In genomic region chr7:17357952-17358351, GRCh38 we compare ENCODE assay signal across 19 cellular contexts.
"Had no signal": no experiment of that assay in that cellular context is flagged by ENCODE, and none has a peak within 500 bp of the region (broad histone marks: within the 10 kb centered on the region; RNA-seq: fewer than 3 reads in every experiment).

No MANE protein-coding gene starts in this region.

- H3K4me3 Mint-ChIP-seq: activated naive CD8-positive, alpha-beta T cell; natural killer cell treated with Interleukin-12 subunit alpha and Interleukin-12 subunit beta and Interleukin-15 and Interleukin-18, amount 100 ng/mL, for 72 hours had no signal

- H3K27me3 ChIP-seq: ascending aorta, foreskin keratinocyte, heart left ventricle, spleen, tibial nerve had no signal

- H3K36me3 ChIP-seq: heart left ventricle, spleen had no signal

- DNase-seq: activated CD4-positive, alpha-beta T cell treated with anti-CD3 and anti-CD28 coated beads for 4 hours; activated CD4-positive, alpha-beta T cell treated with anti-CD3 and anti-CD28 coated beads, Interleukin-2, amount 50 U/mL, for 4 hours; activated effector memory CD4-positive, alpha-beta T cell treated with Interleukin-2 at 50 U/mL for 16 hours; activated naive CD4-positive, alpha-beta T cell treated with Interleukin-2 at 50 U/mL for 16 hours; caudate nucleus; heart left ventricle; islet precursor cell; left cardiac atrium; left ventricle myocardium superior; mucosa of descending colon; right cardiac atrium; spleen; stimulated activated naive CD4-positive, alpha-beta T cell treated with Interleukin-2 at 50 U/mL for 16 hours had no signal

- H3K9me3 ChIP-seq: mucosa of descending colon had no signal

- H3K27ac Mint-ChIP-seq: activated naive CD8-positive, alpha-beta T cell; natural killer cell treated with Interleukin-12 subunit alpha and Interleukin-12 subunit beta and Interleukin-15 and Interleukin-18, amount 100 ng/mL, for 72 hours had no signal

- H3K27ac ChIP-seq: ascending aorta, foreskin keratinocyte, heart left ventricle, spleen, tibial nerve had no signal

- H3K9me3 Mint-ChIP-seq: natural killer cell treated with Interleukin-12 subunit alpha and Interleukin-12 subunit beta and Interleukin-15 and Interleukin-18, amount 100 ng/mL, for 72 hours had no signal

- ATAC-seq: foreskin keratinocyte; heart left ventricle; left cardiac atrium; left ventricle myocardium superior; mucosa of descending colon; natural killer cell treated with Interleukin-12 subunit alpha and Interleukin-12 subunit beta and Interleukin-15 and Interleukin-18, amount 100 ng/mL, for 72 hours; right cardiac atrium had no signal

- H3K4me1 ChIP-seq: ascending aorta, foreskin keratinocyte, heart left ventricle, spleen, tibial nerve had no signal

- H3K36me3 Mint-ChIP-seq: natural killer cell treated with Interleukin-12 subunit alpha and Interleukin-12 subunit beta and Interleukin-15 and Interleukin-18, amount 100 ng/mL, for 72 hours had no signal

- FAIRE-seq: endothelial cell of umbilical vein had no signal

- H3K4me3 ChIP-seq: ascending aorta, heart left ventricle, mucosa of descending colon, spleen, tibial nerve had no signal

- H3K27me3 Mint-ChIP-seq: activated naive CD8-positive, alpha-beta T cell; natural killer cell treated with Interleukin-12 subunit alpha and Interleukin-12 subunit beta and Interleukin-15 and Interleukin-18, amount 100 ng/mL, for 72 hours had no signal
